ENCODE assay signal across 1 cellular context in the genomic region with DNA sequence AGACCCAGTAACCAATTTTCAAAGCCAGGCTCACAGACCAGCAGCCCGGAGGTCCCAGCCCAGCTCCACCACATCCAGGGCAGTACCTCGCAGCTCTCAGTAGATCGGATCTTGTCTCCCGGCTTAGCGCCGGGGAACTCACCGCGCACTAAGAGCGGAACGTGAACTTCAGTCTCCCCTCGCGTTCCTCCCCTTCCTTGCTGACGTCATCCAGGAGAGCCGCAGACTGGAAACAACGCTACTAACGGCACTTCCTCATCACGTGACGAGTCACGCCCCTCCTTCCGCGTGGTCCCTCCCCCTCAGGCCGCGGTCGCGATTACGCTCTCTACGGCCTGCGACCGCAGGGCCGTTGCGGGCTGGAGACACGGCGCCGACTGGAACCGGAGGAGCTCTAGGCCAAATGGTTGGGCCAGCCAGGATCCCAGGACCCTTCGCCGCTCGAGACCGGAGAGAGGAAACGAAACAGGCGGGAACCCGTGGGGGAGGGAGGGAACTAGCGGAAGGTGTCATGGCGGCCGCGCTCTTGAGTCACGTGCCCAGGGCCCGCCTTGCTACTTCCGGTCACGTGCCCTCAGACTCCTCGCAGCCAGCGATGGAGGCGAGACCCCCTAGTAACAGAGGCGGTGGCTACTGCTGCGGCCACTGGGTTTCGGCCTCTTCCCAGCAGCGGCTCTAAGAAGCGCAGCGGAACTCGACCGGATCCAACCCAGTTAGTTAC.
TF ChIP-seq lines count a peak whose summit lies in the region.

A gene (plus strand): TSS at position 577 of the 721 bp plus-strand sequence. CDS start 10,508 bp downstream, outside the sequence.
A gene with protein sequence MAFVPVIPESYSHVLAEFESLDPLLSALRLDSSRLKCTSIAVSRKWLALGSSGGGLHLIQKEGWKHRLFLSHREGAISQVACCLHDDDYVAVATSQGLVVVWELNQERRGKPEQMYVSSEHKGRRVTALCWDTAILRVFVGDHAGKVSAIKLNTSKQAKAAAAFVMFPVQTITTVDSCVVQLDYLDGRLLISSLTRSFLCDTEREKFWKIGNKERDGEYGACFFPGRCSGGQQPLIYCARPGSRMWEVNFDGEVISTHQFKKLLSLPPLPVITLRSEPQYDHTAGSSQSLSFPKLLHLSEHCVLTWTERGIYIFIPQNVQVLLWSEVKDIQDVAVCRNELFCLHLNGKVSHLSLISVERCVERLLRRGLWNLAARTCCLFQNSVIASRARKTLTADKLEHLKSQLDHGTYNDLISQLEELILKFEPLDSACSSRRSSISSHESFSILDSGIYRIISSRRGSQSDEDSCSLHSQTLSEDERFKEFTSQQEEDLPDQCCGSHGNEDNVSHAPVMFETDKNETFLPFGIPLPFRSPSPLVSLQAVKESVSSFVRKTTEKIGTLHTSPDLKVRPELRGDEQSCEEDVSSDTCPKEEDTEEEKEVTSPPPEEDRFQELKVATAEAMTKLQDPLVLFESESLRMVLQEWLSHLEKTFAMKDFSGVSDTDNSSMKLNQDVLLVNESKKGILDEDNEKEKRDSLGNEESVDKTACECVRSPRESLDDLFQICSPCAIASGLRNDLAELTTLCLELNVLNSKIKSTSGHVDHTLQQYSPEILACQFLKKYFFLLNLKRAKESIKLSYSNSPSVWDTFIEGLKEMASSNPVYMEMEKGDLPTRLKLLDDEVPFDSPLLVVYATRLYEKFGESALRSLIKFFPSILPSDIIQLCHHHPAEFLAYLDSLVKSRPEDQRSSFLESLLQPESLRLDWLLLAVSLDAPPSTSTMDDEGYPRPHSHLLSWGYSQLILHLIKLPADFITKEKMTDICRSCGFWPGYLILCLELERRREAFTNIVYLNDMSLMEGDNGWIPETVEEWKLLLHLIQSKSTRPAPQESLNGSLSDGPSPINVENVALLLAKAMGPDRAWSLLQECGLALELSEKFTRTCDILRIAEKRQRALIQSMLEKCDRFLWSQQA (minus strand): TSS at position 150 of the 721 bp plus-strand sequence. CDS start 4,282 bp downstream, outside the sequence.

TF ChIP-seq in A549, 52 proteins besides CTCF, POLR2A, EP300 and RAD21 (continued from another document):
- TF ChIP-seq ZNF302 (CRISPR knock-in tag; IDR thresholded peaks at IDR 0.05) (no peak), CBX8 (IDR thresholded peaks at IDR 0.05) (no peak), HEYL (CRISPR knock-in tag; IDR thresholded peaks at IDR 0.05) (no peak), RCOR1 (IDR thresholded peaks at IDR 0.05; ENCODE audit: low read depth, low read length) (no peak), RNF2 (IDR thresholded peaks at IDR 0.05; ENCODE audit: borderline replicate concordance, low read depth) (no peak), BHLHE40 (IDR thresholded peaks at IDR 0.05; ENCODE audit: low read depth, low read length) (peak; percentile 92), ESRRA (IDR thresholded peaks at IDR 0.05; ENCODE audit: borderline replicate concordance, low read length) (no peak), EHF (CRISPR knock-in tag; IDR thresholded peaks at IDR 0.05) (0 out of 2 replicates have a peak, but pooled peaks have one; percentile 36), TFCP2L1 (CRISPR knock-in tag; IDR thresholded peaks at IDR 0.05) (no peak), FOSB (CRISPR knock-in tag; IDR thresholded peaks at IDR 0.05) (no peak), CEBPB (IDR thresholded peaks at IDR 0.05) (no peak), SREBF2 (IDR thresholded peaks at IDR 0.05) (no peak), NPAS2 (CRISPR knock-in tag; IDR thresholded peaks at IDR 0.05; ENCODE audit: borderline replicate concordance) (peak; percentile 99), HDAC2 (IDR thresholded peaks at IDR 0.05) (no peak), CBX2 (IDR thresholded peaks at IDR 0.05; ENCODE audit: borderline replicate concordance, low read depth) (no peak), MYC (IDR thresholded peaks at IDR 0.05; ENCODE audit: borderline replicate concordance, low read length) (peak; percentile 76), CHD2 (IDR thresholded peaks at IDR 0.05; ENCODE audit: low read length, partially characterized antibody) (peak; percentile 16), KDM1A (IDR thresholded peaks at IDR 0.05; ENCODE audit: low read depth) (no peak), POLR2AphosphoS2 (conservative IDR thresholded peaks at IDR 0.05; ENCODE audit: low read length) (no peak), NR3C1 (IDR thresholded peaks at IDR 0.05) (no peak), HOXB13 (CRISPR knock-in tag; IDR thresholded peaks at IDR 0.05; ENCODE audit: low read depth) (no peak), HOXB5 (CRISPR knock-in tag; IDR thresholded peaks at IDR 0.05) (0 out of 2 replicates have a peak, but pooled peaks have one; percentile 48), ZFP36 (IDR thresholded peaks at IDR 0.05; ENCODE audit: borderline replicate concordance, partially characterized antibody) (no peak), NFE2L2 (conservative IDR thresholded peaks at IDR 0.05; ENCODE audit: low read length) (no peak), FOSL2 (IDR thresholded peaks at IDR 0.05) (no peak), FOSL2 (CRISPR knock-in tag; IDR thresholded peaks at IDR 0.05) (peak; percentile 81), FOXS1 (CRISPR knock-in tag; IDR thresholded peaks at IDR 0.05) (no peak), KDM5A (IDR thresholded peaks at IDR 0.05) (peak; percentile 20; the same call in 1 of the 2 replicates), ZC3H11A (IDR thresholded peaks at IDR 0.05) (no peak), RFX5 (IDR thresholded peaks at IDR 0.05) (no peak), ZSCAN20 (CRISPR knock-in tag; IDR thresholded peaks at IDR 0.05) (no peak), MAFK (IDR thresholded peaks at IDR 0.05; ENCODE audit: partially characterized antibody) (no peak), PHF8 (IDR thresholded peaks at IDR 0.05; ENCODE audit: borderline replicate concordance, low read depth) (peak; percentile 77), CHD4 (IDR thresholded peaks at IDR 0.05; ENCODE audit: borderline replicate concordance) (no peak)
- TF ChIP-seq, protein P1, sequence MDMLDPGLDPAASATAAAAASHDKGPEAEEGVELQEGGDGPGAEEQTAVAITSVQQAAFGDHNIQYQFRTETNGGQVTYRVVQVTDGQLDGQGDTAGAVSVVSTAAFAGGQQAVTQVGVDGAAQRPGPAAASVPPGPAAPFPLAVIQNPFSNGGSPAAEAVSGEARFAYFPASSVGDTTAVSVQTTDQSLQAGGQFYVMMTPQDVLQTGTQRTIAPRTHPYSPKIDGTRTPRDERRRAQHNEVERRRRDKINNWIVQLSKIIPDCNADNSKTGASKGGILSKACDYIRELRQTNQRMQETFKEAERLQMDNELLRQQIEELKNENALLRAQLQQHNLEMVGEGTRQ (IDR thresholded peaks at IDR 0.05) = peak; percentile 99
- TF ChIP-seq, protein P2, sequence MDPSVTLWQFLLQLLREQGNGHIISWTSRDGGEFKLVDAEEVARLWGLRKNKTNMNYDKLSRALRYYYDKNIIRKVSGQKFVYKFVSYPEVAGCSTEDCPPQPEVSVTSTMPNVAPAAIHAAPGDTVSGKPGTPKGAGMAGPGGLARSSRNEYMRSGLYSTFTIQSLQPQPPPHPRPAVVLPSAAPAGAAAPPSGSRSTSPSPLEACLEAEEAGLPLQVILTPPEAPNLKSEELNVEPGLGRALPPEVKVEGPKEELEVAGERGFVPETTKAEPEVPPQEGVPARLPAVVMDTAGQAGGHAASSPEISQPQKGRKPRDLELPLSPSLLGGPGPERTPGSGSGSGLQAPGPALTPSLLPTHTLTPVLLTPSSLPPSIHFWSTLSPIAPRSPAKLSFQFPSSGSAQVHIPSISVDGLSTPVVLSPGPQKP (IDR thresholded peaks at IDR 0.05; ENCODE audit: low read depth, low read length) = no peak
- TF ChIP-seq, protein P3, sequence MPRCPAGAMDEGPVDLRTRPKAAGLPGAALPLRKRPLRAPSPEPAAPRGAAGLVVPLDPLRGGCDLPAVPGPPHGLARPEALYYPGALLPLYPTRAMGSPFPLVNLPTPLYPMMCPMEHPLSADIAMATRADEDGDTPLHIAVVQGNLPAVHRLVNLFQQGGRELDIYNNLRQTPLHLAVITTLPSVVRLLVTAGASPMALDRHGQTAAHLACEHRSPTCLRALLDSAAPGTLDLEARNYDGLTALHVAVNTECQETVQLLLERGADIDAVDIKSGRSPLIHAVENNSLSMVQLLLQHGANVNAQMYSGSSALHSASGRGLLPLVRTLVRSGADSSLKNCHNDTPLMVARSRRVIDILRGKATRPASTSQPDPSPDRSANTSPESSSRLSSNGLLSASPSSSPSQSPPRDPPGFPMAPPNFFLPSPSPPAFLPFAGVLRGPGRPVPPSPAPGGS (IDR thresholded peaks at IDR 0.05) = no peak
- TF ChIP-seq, protein P4, sequence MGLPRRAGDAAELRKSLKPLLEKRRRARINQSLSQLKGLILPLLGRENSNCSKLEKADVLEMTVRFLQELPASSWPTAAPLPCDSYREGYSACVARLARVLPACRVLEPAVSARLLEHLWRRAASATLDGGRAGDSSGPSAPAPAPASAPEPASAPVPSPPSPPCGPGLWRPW (IDR thresholded peaks at IDR 0.05) = no peak
- TF ChIP-seq, protein P5, sequence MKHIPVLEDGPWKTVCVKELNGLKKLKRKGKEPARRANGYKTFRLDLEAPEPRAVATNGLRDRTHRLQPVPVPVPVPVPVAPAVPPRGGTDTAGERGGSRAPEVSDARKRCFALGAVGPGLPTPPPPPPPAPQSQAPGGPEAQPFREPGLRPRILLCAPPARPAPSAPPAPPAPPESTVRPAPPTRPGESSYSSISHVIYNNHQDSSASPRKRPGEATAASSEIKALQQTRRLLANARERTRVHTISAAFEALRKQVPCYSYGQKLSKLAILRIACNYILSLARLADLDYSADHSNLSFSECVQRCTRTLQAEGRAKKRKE (CRISPR knock-in tag; IDR thresholded peaks at IDR 0.05; ENCODE audit: low read depth) = no peak
- TF ChIP-seq, protein P6, sequence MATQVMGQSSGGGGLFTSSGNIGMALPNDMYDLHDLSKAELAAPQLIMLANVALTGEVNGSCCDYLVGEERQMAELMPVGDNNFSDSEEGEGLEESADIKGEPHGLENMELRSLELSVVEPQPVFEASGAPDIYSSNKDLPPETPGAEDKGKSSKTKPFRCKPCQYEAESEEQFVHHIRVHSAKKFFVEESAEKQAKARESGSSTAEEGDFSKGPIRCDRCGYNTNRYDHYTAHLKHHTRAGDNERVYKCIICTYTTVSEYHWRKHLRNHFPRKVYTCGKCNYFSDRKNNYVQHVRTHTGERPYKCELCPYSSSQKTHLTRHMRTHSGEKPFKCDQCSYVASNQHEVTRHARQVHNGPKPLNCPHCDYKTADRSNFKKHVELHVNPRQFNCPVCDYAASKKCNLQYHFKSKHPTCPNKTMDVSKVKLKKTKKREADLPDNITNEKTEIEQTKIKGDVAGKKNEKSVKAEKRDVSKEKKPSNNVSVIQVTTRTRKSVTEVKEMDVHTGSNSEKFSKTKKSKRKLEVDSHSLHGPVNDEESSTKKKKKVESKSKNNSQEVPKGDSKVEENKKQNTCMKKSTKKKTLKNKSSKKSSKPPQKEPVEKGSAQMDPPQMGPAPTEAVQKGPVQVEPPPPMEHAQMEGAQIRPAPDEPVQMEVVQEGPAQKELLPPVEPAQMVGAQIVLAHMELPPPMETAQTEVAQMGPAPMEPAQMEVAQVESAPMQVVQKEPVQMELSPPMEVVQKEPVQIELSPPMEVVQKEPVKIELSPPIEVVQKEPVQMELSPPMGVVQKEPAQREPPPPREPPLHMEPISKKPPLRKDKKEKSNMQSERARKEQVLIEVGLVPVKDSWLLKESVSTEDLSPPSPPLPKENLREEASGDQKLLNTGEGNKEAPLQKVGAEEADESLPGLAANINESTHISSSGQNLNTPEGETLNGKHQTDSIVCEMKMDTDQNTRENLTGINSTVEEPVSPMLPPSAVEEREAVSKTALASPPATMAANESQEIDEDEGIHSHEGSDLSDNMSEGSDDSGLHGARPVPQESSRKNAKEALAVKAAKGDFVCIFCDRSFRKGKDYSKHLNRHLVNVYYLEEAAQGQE (IDR thresholded peaks at IDR 0.05) = no peak
- TF ChIP-seq, protein P7, sequence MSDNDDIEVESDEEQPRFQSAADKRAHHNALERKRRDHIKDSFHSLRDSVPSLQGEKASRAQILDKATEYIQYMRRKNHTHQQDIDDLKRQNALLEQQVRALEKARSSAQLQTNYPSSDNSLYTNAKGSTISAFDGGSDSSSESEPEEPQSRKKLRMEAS (IDR thresholded peaks at IDR 0.05) = peak; percentile 99
- TF ChIP-seq, protein P8, sequence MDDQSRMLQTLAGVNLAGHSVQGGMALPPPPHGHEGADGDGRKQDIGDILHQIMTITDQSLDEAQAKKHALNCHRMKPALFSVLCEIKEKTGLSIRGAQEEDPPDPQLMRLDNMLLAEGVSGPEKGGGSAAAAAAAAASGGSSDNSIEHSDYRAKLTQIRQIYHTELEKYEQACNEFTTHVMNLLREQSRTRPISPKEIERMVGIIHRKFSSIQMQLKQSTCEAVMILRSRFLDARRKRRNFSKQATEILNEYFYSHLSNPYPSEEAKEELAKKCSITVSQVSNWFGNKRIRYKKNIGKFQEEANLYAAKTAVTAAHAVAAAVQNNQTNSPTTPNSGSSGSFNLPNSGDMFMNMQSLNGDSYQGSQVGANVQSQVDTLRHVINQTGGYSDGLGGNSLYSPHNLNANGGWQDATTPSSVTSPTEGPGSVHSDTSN (IDR thresholded peaks at IDR 0.05) = no peak
